ENCODE assay signal across 18 cellular contexts in the genomic region with DNA sequence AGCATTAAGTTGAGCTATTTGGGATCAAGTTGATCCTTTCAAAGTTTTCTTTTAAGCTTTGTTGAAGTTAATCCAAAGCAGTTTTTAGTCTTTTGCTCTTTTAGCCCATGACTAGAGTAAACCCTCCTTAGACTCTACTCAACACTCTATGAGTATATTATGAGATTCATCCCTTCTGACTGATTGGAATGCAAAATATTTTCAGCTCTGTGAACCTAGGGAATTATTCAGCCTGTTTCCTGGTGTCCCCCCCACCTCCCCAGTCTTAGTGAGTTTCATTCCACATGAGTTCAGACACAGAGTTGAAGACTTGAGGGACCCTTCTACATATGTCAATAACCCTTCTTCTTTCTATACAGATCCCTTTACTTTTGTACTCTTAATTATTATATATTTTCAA.
"Had no signal": no experiment of that assay in that cellular context is flagged by ENCODE, and none has a peak within 500 bp of the region (broad histone marks: within the 10 kb centered on the region; RNA-seq: fewer than 3 reads in every experiment).

No MANE protein-coding gene starts in this region.

- H3K4me1 ChIP-seq: colonic mucosa, esophagus muscularis mucosa, psoas muscle, right atrium auricular region, stomach, suprapubic skin, tibial nerve had no signal

- H3K27ac ChIP-seq: colonic mucosa, esophagus muscularis mucosa, ovary, psoas muscle, right atrium auricular region, stomach, suprapubic skin, tibial nerve, VCaP had no signal

- DNase-seq: activated CD4-positive, CD25-positive, alpha-beta regulatory T cell treated with anti-CD3 and anti-CD28 coated beads, Interleukin-2, amount 50 U/mL, for 72 hours; activated gamma-delta T cell treated with Interleukin-2 at 50 U/mL for 16 hours; activated T-cell treated with anti-CD3 and anti-CD28 coated beads, Interleukin-2, amount 50 U/mL, for 1 hour; aorta; colonic mucosa; hippocampal formation; left cardiac atrium; midbrain; natural killer cell; ovary; psoas muscle; stimulated activated CD4-positive, alpha-beta T cell treated with anti-CD3 and anti-CD28 coated beads, Interleukin-1b, Interleukin-23, amount 100 ng/mL, for 48 hours; stomach had no signal

- H3K27me3 ChIP-seq: colonic mucosa, esophagus muscularis mucosa, ovary, right atrium auricular region, stomach, suprapubic skin, tibial nerve had no signal

- H3K36me3 ChIP-seq: colonic mucosa, esophagus muscularis mucosa, ovary, right atrium auricular region, stomach, suprapubic skin, tibial nerve had no signal

- H3K9me3 ChIP-seq: colonic mucosa, ovary, psoas muscle had no signal

- H3K4me3 ChIP-seq: colonic mucosa, esophagus muscularis mucosa, ovary, psoas muscle, right atrium auricular region, stomach, suprapubic skin, tibial nerve had no signal
